20 cellular contexts compared by ENCODE assay signal in the genomic region with DNA sequence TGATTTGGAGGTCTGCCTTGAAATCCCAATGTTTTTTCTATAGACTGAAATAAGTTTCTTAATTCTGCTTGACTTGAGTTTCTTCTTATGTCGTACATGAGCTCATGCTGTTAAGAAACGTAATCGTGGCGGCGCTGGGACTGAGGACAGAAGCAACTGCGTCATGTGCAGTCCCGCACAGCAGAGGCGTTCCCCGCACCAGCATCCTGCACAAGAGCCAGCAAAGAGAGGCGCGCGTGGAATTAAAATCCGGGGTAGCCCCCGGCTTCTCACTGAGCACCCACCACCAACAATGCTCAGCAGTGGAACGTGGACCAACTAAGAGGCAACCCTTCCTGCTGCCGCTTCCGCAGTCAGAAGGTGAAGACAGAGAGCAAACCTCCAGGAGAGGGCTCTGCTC.
DNase-seq lines count a peak whose midpoint lies in the region; ATAC-seq and TF ChIP-seq lines count a peak whose summit lies in the region.
"Had no signal": no experiment of that assay in that cellular context is flagged by ENCODE, and none has a peak within 500 bp of the region (broad histone marks: within the 10 kb centered on the region; RNA-seq: fewer than 3 reads in every experiment).

No MANE protein-coding gene starts in this region.

- in situ Hi-C loops in T47D (cut with HindIII; ENCODE audit: low pct_unique_long_range_greater_than_20kb, low sequenced_read_pairs) = no loop called here

- H3K27me3 ChIP-seq in breast epithelium = no peaks in the 10 kb centered on the region
- no peaks in the 10 kb centered on the region for H3K27me3 ChIP-seq in esophagus muscularis mucosa
- no peaks in the 10 kb centered on the region for H3K27me3 ChIP-seq in prostate gland (replicated peaks; ENCODE audit: insufficient read depth)
- no peaks in the 10 kb centered on the region for H3K27me3 ChIP-seq in right cardiac atrium (ENCODE audit: control insufficient read depth, insufficient read depth)

- no peak for TF ChIP-seq EP300 in esophagus muscularis mucosa (IDR thresholded peaks at IDR 0.05)

- no peaks in the 10 kb centered on the region for H3K36me3 ChIP-seq in breast epithelium
- no peaks in the 10 kb centered on the region for H3K36me3 ChIP-seq in esophagus muscularis mucosa
- H3K36me3 ChIP-seq in prostate gland = no peaks in the 10 kb centered on the region
- H3K36me3 ChIP-seq: BLaER1 treated with 17β-estradiol and CSF1 and Interleukin-3, amounts not matched to agents 10 nM and 100 nM had no signal

- H3K4me1 ChIP-seq in breast epithelium = no peaks in the 10 kb centered on the region
- H3K4me1 ChIP-seq in esophagus muscularis mucosa = no peaks in the 10 kb centered on the region
- H3K4me1 ChIP-seq in prostate gland (replicated peaks) = no peaks in the 10 kb centered on the region
- no peaks in the 10 kb centered on the region for H3K4me1 ChIP-seq in right cardiac atrium (ENCODE audit: control insufficient read depth, insufficient read depth, low read length)
- H3K4me1 ChIP-seq: A549, Caco-2 had no signal

- H3K4me3 ChIP-seq in breast epithelium (no peak overlapping the region), LNCaP clone FGC (ENCODE audit: low read depth, low read length) (no peak overlapping the region), esophagus muscularis mucosa (no peak overlapping the region), prostate gland (no peak overlapping the region), right cardiac atrium (ENCODE audit: low read length) (no peak overlapping the region)
- H3K4me3 ChIP-seq: A549; BLaER1 treated with 17β-estradiol and CSF1 and Interleukin-3, amounts not matched to agents 10 nM and 100 nM; GM12878 had no signal

- H3K27ac ChIP-seq in breast epithelium = no peak overlapping the region
- no peak overlapping the region for H3K27ac ChIP-seq in esophagus muscularis mucosa (replicated peaks in 1 of 4)
- no peak overlapping the region for H3K27ac ChIP-seq in prostate gland
- H3K27ac ChIP-seq in right cardiac atrium (ENCODE audit: low read length) = no peak overlapping the region
- H3K27ac ChIP-seq: 22Rv1; A549; BLaER1 treated with 17β-estradiol and CSF1 and Interleukin-3, amounts not matched to agents 10 nM and 100 nM; C4-2B had no signal

- 96% methylated on average over 17 of the region's 17 CpGs for WGBS in esophagus muscularis mucosa
- WGBS in prostate gland = 96% methylated on average over 17 of the region's 17 CpGs
- 94% methylated on average over 17 of the region's 17 CpGs for WGBS in right cardiac atrium

- no peak for ATAC-seq in right cardiac atrium
- ATAC-seq: A549; CD8-positive, alpha-beta T cell; GM12878 had no signal

- no peak for TF ChIP-seq CTCF in breast epithelium (IDR thresholded peaks at IDR 0.05)
- TF ChIP-seq CTCF in LNCaP clone FGC (IDR thresholded peaks at IDR 0.05; ENCODE audit: control insufficient read depth, extremely low read depth, insufficient read depth) = peak; percentile 17; the same call in 1 of the 2 replicates
- TF ChIP-seq CTCF in esophagus muscularis mucosa (IDR thresholded peaks at IDR 0.05) = no peak
- no peak for TF ChIP-seq CTCF in prostate gland (IDR thresholded peaks at IDR 0.05)

- intact Hi-C loops in breast epithelium (cut with DNase I; ENCODE audit: low total_unique reads) (no loop called here), esophagus muscularis mucosa (cut with DNase I) (no loop called here), prostate gland (cut with DNase I) (no loop called here), right cardiac atrium (cut with DNase I) (no loop called here)

- DNase-seq in T47D (ENCODE audit: low read depth in 1 of 2, low spot score in 1 of 2) (peak; percentile 21 to 28), breast epithelium (ENCODE audit: low spot score in 2 of 2) (no peak), LNCaP clone FGC (ENCODE audit: low read depth) (no peak), esophagus muscularis mucosa (ENCODE audit: extremely low spot score) (peak; percentile 78), prostate gland (ENCODE audit: low spot score) (no peak), right cardiac atrium (no peak), NCI-H2196 (lab: John Stamatoyannopoulos, UW; ENCODE audit: unreplicated experiment) (no peak)
- DNase-seq: AML-193; Calu3; CD4-positive, alpha-beta T cell; CD8-positive, alpha-beta T cell; DMS79 treated with DMSO at 0.1 percent for 48 hours; EL; GDM1 had no signal

- no peaks in the 10 kb centered on the region for H3K9me3 ChIP-seq in breast epithelium
- peaks cover 0 to 10% (median 0%) of the 10 kb centered on the region in 4 donors for H3K9me3 ChIP-seq in esophagus muscularis mucosa
- no peaks in the 10 kb centered on the region for H3K9me3 ChIP-seq in prostate gland
- H3K9me3 ChIP-seq in right cardiac atrium (ENCODE audit: control insufficient read depth, low read length) = peaks cover 2% of the 10 kb centered on the region
- H3K9me3 ChIP-seq: A549, Caco-2 had no signal

- TF ChIP-seq POLR2A in breast epithelium (IDR thresholded peaks at IDR 0.05) = no peak
- no peak for TF ChIP-seq POLR2A in esophagus muscularis mucosa (IDR thresholded peaks at IDR 0.05; ENCODE audit: low read depth)
- TF ChIP-seq POLR2A in prostate gland (IDR thresholded peaks at IDR 0.05) = no peak

Comparison
In these comparisons a context has a peak if more than half of its experiments do, and no peak if none do; other contexts are left out.
1. DNase-seq: peak in T47D (2 of 2) and esophagus muscularis mucosa (single experiment); none in breast epithelium (0 of 2), LNCaP clone FGC (single experiment), prostate gland (single experiment), right cardiac atrium (0 of 3) and NCI-H2196 (single experiment).